10 cellular contexts compared by ENCODE assay signal in the genomic region with DNA sequence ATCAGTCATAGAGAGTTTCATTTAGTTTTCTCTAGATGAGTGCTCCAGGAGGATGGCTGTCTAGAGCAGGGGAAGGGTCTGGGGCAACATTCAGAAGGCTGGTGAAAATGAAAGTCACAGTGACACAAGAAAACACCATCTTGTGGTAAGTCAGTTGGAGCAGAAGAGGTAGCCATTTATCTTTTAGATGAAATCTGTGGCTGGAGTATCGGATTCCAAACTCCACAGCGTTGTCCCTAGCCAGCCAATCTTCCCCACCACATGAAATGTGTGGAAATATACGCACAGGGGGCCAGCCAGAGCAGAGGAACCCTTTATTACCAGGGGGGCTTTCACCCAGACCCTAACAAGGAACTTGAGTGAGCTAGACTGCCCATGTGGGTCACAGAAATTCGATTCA. TPM values are rescaled to one million over a fixed set of nuclear protein-coding genes. Genes with fewer than 3 reads are reported as not detected.
DNase-seq lines count a peak whose midpoint lies in the region; TF ChIP-seq lines count a peak whose summit lies in the region.
"Had no signal": no experiment of that assay in that cellular context is flagged by ENCODE, and none has a peak within 500 bp of the region (broad histone marks: within the 10 kb centered on the region; RNA-seq: fewer than 3 reads in every experiment).

No MANE protein-coding gene starts in this region.

- no peak overlapping the region for H3K4ac ChIP-seq in mesendoderm (ENCODE audit: low read depth, low read length)

- no peak overlapping the region for H3K23ac ChIP-seq in mesendoderm (ENCODE audit: low read length)

- no CpG with 5 or more reads among the region's 4 CpGs for WGBS in mesendoderm (ENCODE audit: extremely low coverage, insufficient coverage, low lambda C conversion rate)

- peak overlapping the region; percentile 95 for H3K4me2 ChIP-seq in KMS-11
- H3K4me2 ChIP-seq in mesendoderm (ENCODE audit: low read length), result no peak overlapping the region

- H3K27ac ChIP-seq in KMS-11 (peak overlapping the region; percentile 97), skin epidermis (peak overlapping the region in 16 of 21 experiments; percentile 8 to 85 (median 62)), mesendoderm (ENCODE audit: low read depth, low read length) (no peak overlapping the region)

- peaks cover 18% of the 10 kb centered on the region for H3K36me3 Mint-ChIP-seq in activated T-helper 2 cell treated with anti-CD3 and anti-CD28 coated beads, Interferon-gamma antibody, Interleukin-2, Interleukin-4, amounts not matched to agents 10 μg/mL and 5 μg/mL and 100 μg/mL, durations not matched to agents 14 hours and 24 hours and 36 hours (ENCODE audit: low read depth)
- H3K36me3 Mint-ChIP-seq in progenitor cell of endocrine pancreas (ENCODE audit: insufficient read depth), result no peaks in the 10 kb centered on the region

- no peaks in the 10 kb centered on the region for H4K20me1 ChIP-seq in KMS-11 (ENCODE audit: insufficient read depth)

- no peaks in the 10 kb centered on the region for H3K27me3 ChIP-seq in KMS-11 (ENCODE audit: insufficient read depth, low read depth)
- no peaks in the 10 kb centered on the region for H3K27me3 ChIP-seq in mesendoderm (ENCODE audit: insufficient read depth, low read length, poor library complexity)

- peak overlapping the region; percentile 42; the same call in 1 of the 2 replicates for H2AFZ ChIP-seq in KMS-11 (ENCODE audit: low read depth)

- H3K4me3 ChIP-seq in KMS-11 (IDR thresholded peaks at IDR 0.05; ENCODE audit: insufficient read depth, low read depth, low read length) (no peak overlapping the region), skin epidermis (peak overlapping the region in 1 of 7 experiments; percentile 14), mesendoderm (ENCODE audit: low read length) (no peak overlapping the region)

- no peak overlapping the region for H2BK120ac ChIP-seq in mesendoderm (ENCODE audit: low read depth, low read length)

- H3K36me3 ChIP-seq in KMS-11 (ENCODE audit: insufficient read depth) (no peaks in the 10 kb centered on the region), mesendoderm (ENCODE audit: control insufficient read depth, insufficient read depth, low read length) (no peaks in the 10 kb centered on the region)

- H3K27ac Mint-ChIP-seq in activated T-helper 2 cell treated with anti-CD3 and anti-CD28 coated beads, Interferon-gamma antibody, Interleukin-2, Interleukin-4, amounts not matched to agents 10 μg/mL and 5 μg/mL and 100 μg/mL, durations not matched to agents 14 hours and 24 hours and 36 hours, result peak overlapping the region; percentile 98
- H3K27ac Mint-ChIP-seq in progenitor cell of endocrine pancreas, result no peak overlapping the region

- no peak overlapping the region for H3K56ac ChIP-seq in mesendoderm (ENCODE audit: low read length)

- H3K27me3 Mint-ChIP-seq in activated T-helper 2 cell treated with anti-CD3 and anti-CD28 coated beads, Interferon-gamma antibody, Interleukin-2, Interleukin-4, amounts not matched to agents 10 μg/mL and 5 μg/mL and 100 μg/mL, durations not matched to agents 14 hours and 24 hours and 36 hours (ENCODE audit: low read depth), result no peaks in the 10 kb centered on the region
- no peaks in the 10 kb centered on the region for H3K27me3 Mint-ChIP-seq in progenitor cell of endocrine pancreas

- H3K9ac ChIP-seq in KMS-11 (peak overlapping the region; percentile 78), mesendoderm (ENCODE audit: low read length) (no peak overlapping the region)

- H2BK5ac ChIP-seq in mesendoderm (ENCODE audit: low read length), result no peak overlapping the region

- peaks cover 90% of the 10 kb centered on the region for H3K4me1 Mint-ChIP-seq in activated T-helper 2 cell treated with anti-CD3 and anti-CD28 coated beads, Interferon-gamma antibody, Interleukin-2, Interleukin-4, amounts not matched to agents 10 μg/mL and 5 μg/mL and 100 μg/mL, durations not matched to agents 14 hours and 24 hours and 36 hours (ENCODE audit: low read depth)
- H3K4me1 Mint-ChIP-seq in progenitor cell of endocrine pancreas (ENCODE audit: low read depth), result peaks cover 10% of the 10 kb centered on the region

- H4K8ac ChIP-seq in mesendoderm (ENCODE audit: low read depth, low read length), result no peak overlapping the region

- no peak overlapping the region for H3K18ac ChIP-seq in mesendoderm (ENCODE audit: low read length)

- TF ChIP-seq CTCF in KMS-11 (conservative IDR thresholded peaks at IDR 0.05; ENCODE audit: low read depth, low read length) (no peak), progenitor cell of endocrine pancreas (IDR thresholded peaks at IDR 0.05; ENCODE audit: unreplicated experiment) (no peak)

- peak overlapping the region; percentile 78 for H3K4me3 Mint-ChIP-seq in activated T-helper 2 cell treated with anti-CD3 and anti-CD28 coated beads, Interferon-gamma antibody, Interleukin-2, Interleukin-4, amounts not matched to agents 10 μg/mL and 5 μg/mL and 100 μg/mL, durations not matched to agents 14 hours and 24 hours and 36 hours (ENCODE audit: low read depth)
- no peak overlapping the region for H3K4me3 Mint-ChIP-seq in progenitor cell of endocrine pancreas (ENCODE audit: low read depth)

- no peak overlapping the region for H2BK15ac ChIP-seq in mesendoderm (replicated peaks; ENCODE audit: low read depth)

- H3K79me1 ChIP-seq in mesendoderm (ENCODE audit: low read length), result no peaks in the 10 kb centered on the region

- intact Hi-C loops in activated T-helper 2 cell treated with anti-CD3 and anti-CD28 coated beads, Interferon-gamma antibody, Interleukin-2, Interleukin-4, amounts not matched to agents 10 μg/mL and 5 μg/mL and 100 μg/mL, durations not matched to agents 14 hours and 24 hours and 36 hours (cut with micrococcal nuclease), result loop anchor here (2.0 to 5.0 kb wide), 4 partner anchors 15 to 353 kb away; partner anchors contain the start of gene DTWD2

- H2AK5ac ChIP-seq in mesendoderm (ENCODE audit: low read length), result no peak overlapping the region

- no peak overlapping the region for H4K5ac ChIP-seq in mesendoderm (ENCODE audit: low read length)

- H3K9me3 Mint-ChIP-seq in activated T-helper 2 cell treated with anti-CD3 and anti-CD28 coated beads, Interferon-gamma antibody, Interleukin-2, Interleukin-4, amounts not matched to agents 10 μg/mL and 5 μg/mL and 100 μg/mL, durations not matched to agents 14 hours and 24 hours and 36 hours, result no peaks in the 10 kb centered on the region
- H3K9me3 Mint-ChIP-seq in progenitor cell of endocrine pancreas (ENCODE audit: low read depth), result peaks cover 3% of the 10 kb centered on the region

- DNase-seq in SIG-M5 treated with dmso at 0.1 percent for 504 hours (lab: John Stamatoyannopoulos, UW; ENCODE audit: unreplicated experiment), result peak; percentile 59
- no peak for DNase-seq in SIG-M5 (lab: John Stamatoyannopoulos, UW)
- no peak for DNase-seq in activated T-helper 2 cell treated with anti-CD3 and anti-CD28 coated beads, Interferon-gamma antibody, Interleukin-2, Interleukin-4, amounts not matched to agents 10 μg/mL and 5 μg/mL and 100 μg/mL, durations not matched to agents 14 hours and 24 hours and 36 hours (ENCODE audit: low spot score)
- no peak for DNase-seq in hepatic stellate cell (ENCODE audit: low spot score)
- DNase-seq in mesendoderm, result no peak
- no peak for DNase-seq in progenitor cell of endocrine pancreas (ENCODE audit: low spot score, unreplicated experiment)
- DNase-seq: foreskin melanocyte, kidney glomerular epithelial cell had no signal

- peaks cover 62% of the 10 kb centered on the region for H3K79me2 ChIP-seq in KMS-11 (ENCODE audit: insufficient read depth, low read depth)
- H3K79me2 ChIP-seq in mesendoderm (ENCODE audit: control insufficient read depth, insufficient read depth, low read length), result no peaks in the 10 kb centered on the region

- peaks cover 89% of the 10 kb centered on the region for H3K4me1 ChIP-seq in KMS-11 (ENCODE audit: low read depth, poor library complexity, severe bottlenecking)
- no peaks in the 10 kb centered on the region for H3K4me1 ChIP-seq in mesendoderm (ENCODE audit: control insufficient read depth, low read depth, low read length)

RNA-seq across cellular contexts. Expression of gene TNFAIP8, which starts 15.9 kb away (rescaled TPM):
- total RNA-seq in activated T-helper 2 cell treated with anti-CD3 and anti-CD28 coated beads, Interferon-gamma antibody, Interleukin-2, Interleukin-4, amounts not matched to agents 10 μg/mL and 5 μg/mL and 100 μg/mL, durations not matched to agents 14 hours and 24 hours and 36 hours, result 112 and 117 TPM in 2 replicates
- polyA plus RNA-seq in mesendoderm (2013, experiment 1 of 2), result 11.8 TPM
- polyA plus RNA-seq in mesendoderm (2013, experiment 2 of 2), result 11.9 TPM
- 8.0 and 9.3 TPM in 2 replicates for total RNA-seq in progenitor cell of endocrine pancreas

Comparison
In these comparisons a context has a peak if more than half of its experiments do, and no peak if none do; other contexts are left out.
1. RNA of gene TNFAIP8, which starts 15.9 kb away (total RNA-seq): 112 to 117 TPM in activated T-helper 2 cell treated with anti-CD3 and anti-CD28 coated beads, Interferon-gamma antibody, Interleukin-2, Interleukin-4, amounts not matched to agents 10 μg/mL and 5 μg/mL and 100 μg/mL, durations not matched to agents 14 hours and 24 hours and 36 hours; 8.0 to 9.3 TPM in progenitor cell of endocrine pancreas; every median in the first group is over 10 times any median in the second.